ENCODE assay signal across 8 cellular contexts in genomic region chr18:2883137-2883671, GRCh38. TPM values are rescaled to one million over a fixed set of nuclear protein-coding genes. Genes with fewer than 3 reads are reported as not detected.
DNase-seq lines count a peak whose midpoint lies in the region; ATAC-seq and TF ChIP-seq lines count a peak whose summit lies in the region.

No MANE protein-coding gene starts in this region.

- TF ChIP-seq CTCF in Loucy (conservative IDR thresholded peaks at IDR 0.05; ENCODE audit: low read length) (no peak), omental fat pad (IDR thresholded peaks at IDR 0.05) (no peak)

- ATAC-seq in GM18858 (IDR thresholded peaks at IDR 0.05; ENCODE audit: unreplicated experiment) (peak; percentile 57), omental fat pad (ENCODE audit: low FRiP score) (no peak), HG03439 (IDR thresholded peaks at IDR 0.05; ENCODE audit: unreplicated experiment) (no peak)

- no peaks in the 10 kb centered on the region for H3K79me2 ChIP-seq in Loucy (ENCODE audit: insufficient read depth, low read length)

- H3F3A ChIP-seq in Loucy (ENCODE audit: low read depth): no peaks in the 10 kb centered on the region

- no peaks in the 10 kb centered on the region for H4K20me1 ChIP-seq in Loucy (ENCODE audit: insufficient read depth, low read length, poor library complexity, severe bottlenecking)

- peaks cover 32% of the 10 kb centered on the region for H3K4me1 ChIP-seq in Loucy (ENCODE audit: insufficient read depth, low read length, poor library complexity, severe bottlenecking)

- H3K36me3 ChIP-seq in Loucy (ENCODE audit: insufficient read depth, low read length): no peaks in the 10 kb centered on the region

- peak overlapping the region; percentile 62 for H3K9ac ChIP-seq in Loucy (ENCODE audit: low read depth, low read length, poor library complexity, severe bottlenecking)

- H2AFZ ChIP-seq in Loucy (ENCODE audit: low read length): peak overlapping the region; percentile 88

- no peaks in the 10 kb centered on the region for H3K27me3 ChIP-seq in Loucy (ENCODE audit: insufficient read depth, low read length, poor library complexity, severe bottlenecking)

- peak overlapping the region; percentile 81 for H3K4me2 ChIP-seq in Loucy (ENCODE audit: low read depth, low read length, poor library complexity, severe bottlenecking)

- no peaks in the 10 kb centered on the region for H3K9me3 ChIP-seq in Loucy (ENCODE audit: insufficient read depth, low read depth, low read length)

- H3K4me3 ChIP-seq in Loucy (ENCODE audit: low read length, poor library complexity, severe bottlenecking): peak overlapping the region; percentile 55

- peak; percentile 40 for DNase-seq in activated naive CD4-positive, alpha-beta T cell treated with Interleukin-2 at 50 U/mL for 16 hours
- peak; percentile 41 to 56 for DNase-seq in stimulated activated CD4-positive, alpha-beta T cell treated with anti-CD3 and anti-CD28 coated beads, Interleukin-2, amount 100 ng/mL, for 24 hours
- no peak for DNase-seq in AG08395 (ENCODE audit: low spot score)
- no peak for DNase-seq in omental fat pad (ENCODE audit: low spot score)
- DNase-seq in HUDEP-2 (lab: John Stamatoyannopoulos, UW; ENCODE audit: unreplicated experiment in 76 of 76): no peak

- no peaks in the 10 kb centered on the region for H3K9me2 ChIP-seq in Loucy (replicated peaks; ENCODE audit: low read depth, low read length)

RNA-seq across cellular contexts. Expression of gene EMILIN2, which starts 36.4 kb away (rescaled TPM):
- 10 to 100 TPM; 33.9 to 56.4 (median 52.9) TPM for total RNA-seq in omental fat pad

Comparison
In these comparisons a context has a peak if more than half of its experiments do, and no peak if none do; other contexts are left out.
1. DNase-seq: peak in activated naive CD4-positive, alpha-beta T cell treated with Interleukin-2 at 50 U/mL for 16 hours (single experiment) and stimulated activated CD4-positive, alpha-beta T cell treated with anti-CD3 and anti-CD28 coated beads, Interleukin-2, amount 100 ng/mL, for 24 hours (2 of 2); none in AG08395 (single experiment), omental fat pad (single experiment) and HUDEP-2 (0 of 76).